Comparison of ENCODE assay signal across 8 cellular contexts in the genomic region with DNA sequence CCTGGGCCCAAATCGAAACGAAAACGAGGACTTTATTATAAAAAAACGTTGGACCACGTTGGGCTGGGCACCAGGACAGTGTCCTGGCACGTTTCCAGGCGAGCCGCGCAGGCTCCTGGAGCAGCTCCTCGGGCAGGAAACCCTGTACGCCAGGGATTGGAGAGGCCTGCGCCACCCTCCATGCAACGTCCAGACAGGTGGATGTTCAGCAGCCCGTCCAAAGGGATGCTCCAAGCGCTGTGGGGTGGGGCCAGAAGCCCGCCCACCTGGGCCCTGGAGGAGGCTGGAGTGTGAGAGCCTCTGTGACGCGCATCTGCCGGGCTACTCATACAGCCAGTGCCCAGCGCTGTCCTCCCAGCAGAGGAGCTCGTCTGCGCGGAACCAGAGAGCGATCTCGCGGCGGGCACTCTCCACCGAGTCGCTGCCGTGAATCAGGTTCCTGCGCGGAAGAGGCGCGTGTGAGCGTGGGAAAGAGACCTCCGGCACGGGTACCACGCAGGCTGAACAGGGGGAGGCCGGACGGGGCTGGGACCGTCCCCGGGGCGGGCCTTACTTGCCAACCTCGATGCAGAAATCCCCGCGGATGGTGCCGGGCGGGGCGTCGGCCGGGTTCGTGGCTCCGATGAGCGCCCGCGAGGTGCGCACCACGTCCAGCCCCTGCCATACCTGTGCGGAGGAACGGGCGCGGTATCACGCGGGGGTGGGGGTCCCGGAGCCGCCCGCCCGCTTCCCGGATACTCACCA. TPM values are rescaled to one million over a fixed set of nuclear protein-coding genes. Genes with fewer than 3 reads are reported as not detected.
DNase-seq lines count a peak whose midpoint lies in the region; FAIRE-seq and TF ChIP-seq lines count a peak whose summit lies in the region.

No MANE protein-coding gene starts in this region.

- peaks cover 32% of the 10 kb centered on the region for H3K79me2 ChIP-seq in keratinocyte (ENCODE audit: control insufficient read depth, insufficient read depth, low read length)

- 19 to 32% (median 25%) methylated on average over 36 to 69 of the region's 69 CpGs for WGBS in spleen, 5 donors

- H3K4me1 ChIP-seq in keratinocyte (ENCODE audit: control insufficient read depth, extremely low read depth, insufficient read depth, low read length), result peaks cover 22% of the 10 kb centered on the region
- H3K4me1 ChIP-seq in spleen, result peaks cover 23 to 61% (median 43%) of the 10 kb centered on the region in 6 donors

- no peak for FAIRE-seq in bronchial epithelial cell (lab: Jason Lieb, UNC)
- FAIRE-seq in keratinocyte (lab: Jason Lieb, UNC), result no peak

- peak overlapping the region; percentile 99 for H3K4me2 ChIP-seq in keratinocyte (ENCODE audit: control insufficient read depth, extremely low read depth, insufficient read depth, low read depth, low read length)

- H3K27me3 ChIP-seq in HL-60 (ENCODE audit: insufficient read depth, poor library complexity, severe bottlenecking) (no peaks in the 10 kb centered on the region), bronchial epithelial cell (ENCODE audit: control insufficient read depth, insufficient read depth, low read length) (no peaks in the 10 kb centered on the region), keratinocyte (ENCODE audit: control insufficient read depth, extremely low read depth, insufficient read depth, low read length) (no peaks in the 10 kb centered on the region), spleen (replicated peaks in 1 of 7) (no peaks in the 10 kb centered on the region), MG63 (no peaks in the 10 kb centered on the region)

- TF ChIP-seq CTCF in AG10803 (conservative IDR thresholded peaks at IDR 0.05; ENCODE audit: low read length) (0 out of 2 replicates have a peak, but pooled peaks have one; percentile 1), HL-60 (IDR thresholded peaks at IDR 0.05; ENCODE audit: insufficient read depth, low read length) (no peak), bronchial epithelial cell (IDR thresholded peaks at IDR 0.05; ENCODE audit: insufficient read depth, low read length, severe bottlenecking) (no peak), keratinocyte (optimal IDR thresholded peaks at IDR 0.05 in 1 of 3, IDR thresholded peaks at IDR 0.05 in 1 of 3, conservative IDR thresholded peaks at IDR 0.05 in 1 of 3; ENCODE audit: extremely low read depth in 1 of 3, insufficient read depth in 2 of 3, low read length in 3 of 3) (no peak), spleen (IDR thresholded peaks at IDR 0.05 in 8 of 11, conservative IDR thresholded peaks at IDR 0.05 in 3 of 11) (no peak)

- DNase-seq in AG10803 (ENCODE audit: low read depth), result peak; percentile 51
- no peak for DNase-seq in HL-60 (ENCODE audit: low read depth in 1 of 2, low spot score in 1 of 2)
- DNase-seq in T-helper 2 cell, result peak in 4 of 5 experiments; percentile 31 to 61 (median 36)
- peak; percentile 65 for DNase-seq in bronchial epithelial cell (ENCODE audit: low read depth)
- DNase-seq in keratinocyte (ENCODE audit: low read depth, low spot score), result no peak
- DNase-seq in spleen, result peak; percentile 90
- DNase-seq in MG63, result no peak
- DNase-seq in NCI-H82 (lab: John Stamatoyannopoulos, UW), result no peak

- no peak for TF ChIP-seq POLR2A in spleen (IDR thresholded peaks at IDR 0.05)

- H3K9me1 ChIP-seq in keratinocyte (ENCODE audit: control insufficient read depth, extremely low read depth, insufficient read depth, low read length), result no peaks in the 10 kb centered on the region

- intact Hi-C loops in spleen (cut with DNase I; ENCODE audit: low total_unique reads), result no loop called here

- H3K4me3 ChIP-seq in AG10803 (ENCODE audit: low read length) (peak overlapping the region; percentile 76), HL-60 (replicated peaks; ENCODE audit: insufficient read depth, low read length) (peak overlapping the region; percentile 96), bronchial epithelial cell (ENCODE audit: low read depth, low read length) (peak overlapping the region; percentile 97), keratinocyte (ENCODE audit: control insufficient read depth in 2 of 3, extremely low read depth in 1 of 3, insufficient read depth in 2 of 3, low read depth in 1 of 3, low read length in 3 of 3) (peak overlapping the region; percentile 51 to 75 (median 73)), spleen (peak overlapping the region; percentile 96 to 100 (median 99)), MG63 (no peak overlapping the region)

- H3K9me3 ChIP-seq in keratinocyte (ENCODE audit: control insufficient read depth, low read depth, low read length) (no peaks in the 10 kb centered on the region), spleen (no peaks in the 10 kb centered on the region), MG63 (no peaks in the 10 kb centered on the region)

- H3K27ac ChIP-seq in HL-60 (replicated peaks) (peak overlapping the region; percentile 65), keratinocyte (ENCODE audit: control insufficient read depth, insufficient read depth, low read length) (peak overlapping the region; percentile 36), spleen (peak overlapping the region; percentile 65 to 97 (median 96))

- H2AFZ ChIP-seq in keratinocyte (ENCODE audit: control insufficient read depth, low read length), result no peak overlapping the region

- H3K36me3 ChIP-seq in bronchial epithelial cell (ENCODE audit: control insufficient read depth, insufficient read depth, low read length) (peaks cover 24% of the 10 kb centered on the region), keratinocyte (ENCODE audit: control insufficient read depth in 2 of 2, extremely low read depth in 1 of 2, insufficient read depth in 2 of 2, low read length in 2 of 2) (peaks cover 2 to 13% of the 10 kb centered on the region in 2 experiments), spleen (peaks cover 0 to 53% (median 44%) of the 10 kb centered on the region in 6 donors), MG63 (peaks cover 60% of the 10 kb centered on the region)

- peaks cover 2% of the 10 kb centered on the region for H4K20me1 ChIP-seq in keratinocyte (ENCODE audit: control insufficient read depth, extremely low read depth, insufficient read depth, low read length)

- dilution Hi-C loops in keratinocyte (cut with MboI; ENCODE audit: extremely low pct_ligation_motif_present, low sequenced_read_pairs), result no loop called here

- H3K9ac ChIP-seq in keratinocyte (ENCODE audit: control insufficient read depth, extremely low read depth, insufficient read depth, low read length), result peak overlapping the region; percentile 81

RNA-seq across cellular contexts. Expression of gene NME3, which starts 0.8 kb away (rescaled TPM):
- total RNA-seq in bronchial epithelial cell, result 48.5 and 56.9 TPM in 2 replicates
- polyA plus RNA-seq in keratinocyte, result 9.8 to 32.7 TPM (median 10.1 TPM) in 3 replicates
- polyA plus RNA-seq in keratinocyte (2011; ENCODE audit: low read depth), result 23.5 TPM
- 5.8 and 20.4 TPM in 2 replicates for polyA plus RNA-seq in keratinocyte (2011; cell fraction: cytosol; rRNA removed)
- polyA plus RNA-seq in keratinocyte (2011; cell fraction: nucleus; rRNA removed), result 32.0 and 47.3 TPM in 2 replicates
- polyA plus RNA-seq in keratinocyte (2012; ENCODE audit: low replicate concordance), result 22.5 and 26.7 TPM in 2 replicates
- 2.3 to 4.5 TPM (median 2.5 TPM) in 3 replicates for polyA minus RNA-seq in keratinocyte
- polyA minus RNA-seq in keratinocyte (2011; cell fraction: cytosol; rRNA and poly(A)+ RNA removed), result 34.9 TPM
- polyA minus RNA-seq in keratinocyte (2011; cell fraction: nucleus; rRNA and poly(A)+ RNA removed), result 5.4 and 9.2 TPM in 2 replicates
- 10 to 100 TPM; 51.0 to 82.9 (median 68.4) TPM for total RNA-seq in spleen
- polyA plus RNA-seq in spleen, result 100 to 1,000 TPM; 152 to 283 (median 256) TPM
- total RNA-seq in MG63 (2014; rRNA removed; shearing (Covaris generic); ENCODE audit: low replicate concordance), result 0.46 TPM in 1 of 2 replicates, not detected in the other

RNA-seq across cellular contexts. Expression of gene EME2, which starts 2.1 kb away (rescaled TPM):
- total RNA-seq in bronchial epithelial cell (5.8 and 6.1 TPM in 2 replicates), spleen (10 to 100 TPM; 17.8 to 41.3 (median 28.8) TPM)
- polyA plus RNA-seq in keratinocyte (6.3 to 19.3 TPM (median 7.6 TPM) in 3 replicates), spleen (10 to 100 TPM in 2 of 3 donors, 1 to 10 TPM in 1; 5.1 to 22.4 (median 13.8) TPM)
- 1.2 TPM for polyA plus RNA-seq in keratinocyte (2011; ENCODE audit: low read depth)
- 3.6 and 6.8 TPM in 2 replicates for polyA plus RNA-seq in keratinocyte (2011; cell fraction: cytosol; rRNA removed)
- 51.2 and 73.5 TPM in 2 replicates for polyA plus RNA-seq in keratinocyte (2011; cell fraction: nucleus; rRNA removed)
- 3.9 and 6.8 TPM in 2 replicates for polyA plus RNA-seq in keratinocyte (2012; ENCODE audit: low replicate concordance)
- 4.5 to 6.7 TPM (median 5.7 TPM) in 3 replicates for polyA minus RNA-seq in keratinocyte
- polyA minus RNA-seq in keratinocyte (2011; cell fraction: cytosol; rRNA and poly(A)+ RNA removed), result 11.9 TPM
- polyA minus RNA-seq in keratinocyte (2011; cell fraction: nucleus; rRNA and poly(A)+ RNA removed), result 22.3 and 23.7 TPM in 2 replicates
- total RNA-seq in MG63 (2014; rRNA removed; shearing (Covaris generic); ENCODE audit: low replicate concordance), result 3.3 and 6.6 TPM in 2 replicates

RNA-seq across cellular contexts. Expression of gene MRPS34, which starts 2.4 kb away (rescaled TPM):
- 71.3 and 74.8 TPM in 2 replicates for total RNA-seq in bronchial epithelial cell
- polyA plus RNA-seq in keratinocyte, result 62.9 to 74.3 TPM (median 68.0 TPM) in 3 replicates
- 53.0 TPM for polyA plus RNA-seq in keratinocyte (2011; ENCODE audit: low read depth)
- polyA plus RNA-seq in keratinocyte (2011; cell fraction: cytosol; rRNA removed), result 39.4 and 75.2 TPM in 2 replicates
- 30.1 and 35.3 TPM in 2 replicates for polyA plus RNA-seq in keratinocyte (2011; cell fraction: nucleus; rRNA removed)
- polyA plus RNA-seq in keratinocyte (2012; ENCODE audit: low replicate concordance), result 58.2 and 99.4 TPM in 2 replicates
- 16.9 to 21.9 TPM (median 17.0 TPM) in 3 replicates for polyA minus RNA-seq in keratinocyte
- 75.8 TPM for polyA minus RNA-seq in keratinocyte (2011; cell fraction: cytosol; rRNA and poly(A)+ RNA removed)
- 11.4 and 12.8 TPM in 2 replicates for polyA minus RNA-seq in keratinocyte (2011; cell fraction: nucleus; rRNA and poly(A)+ RNA removed)
- 10 to 100 TPM; 49.9 to 66.8 (median 62.3) TPM for total RNA-seq in spleen
- polyA plus RNA-seq in spleen, result 100 to 1,000 TPM; 133 to 157 (median 134) TPM
- total RNA-seq in MG63 (2014; rRNA removed; shearing (Covaris generic); ENCODE audit: low replicate concordance), result 225 and 308 TPM in 2 replicates

RNA-seq across cellular contexts. Expression of gene SPSB3, which starts 11.9 kb away (rescaled TPM):
- total RNA-seq in bronchial epithelial cell (35.5 and 48.2 TPM in 2 replicates), spleen (100 to 1,000 TPM in 2 of 7 donors, 10 to 100 TPM in 5; 41.4 to 114 (median 65.3) TPM)
- polyA plus RNA-seq in keratinocyte (9.5 to 18.3 TPM (median 12.2 TPM) in 3 replicates), spleen (100 to 1,000 TPM; 111 to 266 (median 204) TPM)
- 14.0 TPM for polyA plus RNA-seq in keratinocyte (2011; ENCODE audit: low read depth)
- 6.7 and 15.3 TPM in 2 replicates for polyA plus RNA-seq in keratinocyte (2011; cell fraction: cytosol; rRNA removed)
- polyA plus RNA-seq in keratinocyte (2011; cell fraction: nucleus; rRNA removed), result 33.8 and 41.5 TPM in 2 replicates
- 12.3 and 31.5 TPM in 2 replicates for polyA plus RNA-seq in keratinocyte (2012; ENCODE audit: low replicate concordance)
- polyA minus RNA-seq in keratinocyte, result 3.7 to 8.5 TPM (median 6.6 TPM) in 3 replicates
- 17.8 TPM for polyA minus RNA-seq in keratinocyte (2011; cell fraction: cytosol; rRNA and poly(A)+ RNA removed)
- polyA minus RNA-seq in keratinocyte (2011; cell fraction: nucleus; rRNA and poly(A)+ RNA removed), result 6.1 and 9.4 TPM in 2 replicates
- 34.3 and 40.3 TPM in 2 replicates for total RNA-seq in MG63 (2014; rRNA removed; shearing (Covaris generic); ENCODE audit: low replicate concordance)

RNA-seq across cellular contexts. Expression of gene NUBP2, which starts 12.3 kb away (rescaled TPM):
- 60.2 and 82.9 TPM in 2 replicates for total RNA-seq in bronchial epithelial cell
- 24.4 to 39.4 TPM (median 34.9 TPM) in 3 replicates for polyA plus RNA-seq in keratinocyte
- 6.6 TPM for polyA plus RNA-seq in keratinocyte (2011; ENCODE audit: low read depth)
- 16.3 and 54.8 TPM in 2 replicates for polyA plus RNA-seq in keratinocyte (2011; cell fraction: cytosol; rRNA removed)
- 21.8 and 32.0 TPM in 2 replicates for polyA plus RNA-seq in keratinocyte (2011; cell fraction: nucleus; rRNA removed)
- polyA plus RNA-seq in keratinocyte (2012; ENCODE audit: low replicate concordance), result 27.1 and 51.8 TPM in 2 replicates
- 8.4 to 11.7 TPM (median 9.0 TPM) in 3 replicates for polyA minus RNA-seq in keratinocyte
- 63.9 TPM for polyA minus RNA-seq in keratinocyte (2011; cell fraction: cytosol; rRNA and poly(A)+ RNA removed)
- 12.7 and 16.4 TPM in 2 replicates for polyA minus RNA-seq in keratinocyte (2011; cell fraction: nucleus; rRNA and poly(A)+ RNA removed)
- total RNA-seq in spleen, result 100 to 1,000 TPM in 1 of 7 donors, 10 to 100 TPM in 6; 37.5 to 103 (median 44.6) TPM
- polyA plus RNA-seq in spleen, result 10 to 100 TPM; 61.9 to 84.3 (median 79.3) TPM
- total RNA-seq in MG63 (2014; rRNA removed; shearing (Covaris generic); ENCODE audit: low replicate concordance), result 156 and 163 TPM in 2 replicates

Comparison
In these comparisons a context has a peak if more than half of its experiments do, and no peak if none do; other contexts are left out.
1. DNase-seq: peak in AG10803 (single experiment), T-helper 2 cell (4 of 5), bronchial epithelial cell (single experiment) and spleen (single experiment); none in HL-60 (0 of 2), keratinocyte (single experiment), MG63 (single experiment) and NCI-H82 (single experiment).
2. H3K27ac ChIP-seq: peak in every context shown above with its lines; median percentile 96 in spleen; 65 in HL-60; 36 in keratinocyte.
3. RNA of gene NME3, which starts 0.8 kb away (total RNA-seq): 51.0 to 82.9 TPM in spleen and 48.5 to 56.9 TPM in bronchial epithelial cell; 0.46 TPM in MG63; every median in the first group is over 10 times any median in the second.